Comparison of ENCODE assay signal across 8 cellular contexts in the genomic region with DNA sequence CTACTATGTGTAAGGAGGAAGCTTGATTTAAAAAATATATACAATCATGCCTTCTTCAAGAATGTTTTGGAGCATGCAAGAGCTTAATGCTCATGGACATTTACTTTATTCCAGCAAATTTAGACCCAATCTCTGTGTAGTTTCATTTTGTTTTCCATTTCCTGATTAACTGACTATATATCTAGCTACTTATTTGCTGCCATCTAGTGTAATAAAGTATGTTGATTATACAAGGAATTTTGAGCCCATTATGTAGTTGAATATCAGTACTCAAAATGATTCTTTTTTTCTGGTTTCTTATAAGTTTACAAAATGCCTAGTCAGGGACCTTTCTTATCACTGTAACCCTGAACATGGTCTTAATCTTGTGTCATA.
DNase-seq lines count a peak whose midpoint lies in the region; ATAC-seq and TF ChIP-seq lines count a peak whose summit lies in the region.
"Had no signal": no experiment of that assay in that cellular context is flagged by ENCODE, and none has a peak within 500 bp of the region (broad histone marks: within the 10 kb centered on the region; RNA-seq: fewer than 3 reads in every experiment).

No MANE protein-coding gene starts in this region.

- H3K4me3 ChIP-seq in SK-N-MC (peak overlapping the region; percentile 31; the same call in 1 of the 2 replicates), left ventricle myocardium inferior (peak overlapping the region; percentile 32)

- peaks cover 4% of the 10 kb centered on the region; the same call in 1 of the 2 replicates for H3K9me3 Mint-ChIP-seq in HFFc6

- peak; percentile 27; the same call in 1 of the 2 replicates for TF ChIP-seq CTCF in HFFc6 (IDR thresholded peaks at IDR 0.05)
- TF ChIP-seq CTCF in left ventricle myocardium inferior (IDR thresholded peaks at IDR 0.05; ENCODE audit: borderline replicate concordance): peak; percentile 54

- no peaks in the 10 kb centered on the region for H3K27me3 Mint-ChIP-seq in HFFc6 (ENCODE audit: insufficient read depth)

- H3K9ac ChIP-seq in SK-N-MC (ENCODE audit: insufficient read length): no peak overlapping the region

- no peaks in the 10 kb centered on the region for H3K36me3 Mint-ChIP-seq in HFFc6 (ENCODE audit: low read depth)

- DNase-seq in HFFc6 (no peak), SK-N-MC (ENCODE audit: low read depth, low spot score) (no peak), left ventricle myocardium inferior (no peak), smooth muscle cell of the brain vasculature (ENCODE audit: low read depth, low spot score) (peak; percentile 9), NCI-H1436 (lab: John Stamatoyannopoulos, UW) (no peak), OCI-M2 (lab: John Stamatoyannopoulos, UW; ENCODE audit: unreplicated experiment) (no peak)
- DNase-seq: effector CD8-positive, alpha-beta T cell had no signal

- no peak for ATAC-seq in GM21825 (IDR thresholded peaks at IDR 0.05; ENCODE audit: unreplicated experiment)

- intact Hi-C loops in left ventricle myocardium inferior (cut with micrococcal nuclease): loop anchor here (5.0 kb wide), 1 partner anchor 234 kb away; the partner anchor contains the start of gene GHR

- no peaks in the 10 kb centered on the region for H3K9me3 ChIP-seq in SK-N-MC (ENCODE audit: low read depth, low read length)
- no peaks in the 10 kb centered on the region for H3K9me3 ChIP-seq in left ventricle myocardium inferior (replicated peaks)

- H3K4me3 Mint-ChIP-seq in HFFc6: peak overlapping the region; percentile 52

- H3K27ac ChIP-seq in SK-N-MC (no peak overlapping the region), left ventricle myocardium inferior (replicated peaks) (no peak overlapping the region)

- H3K36me3 ChIP-seq in SK-N-MC (ENCODE audit: insufficient read depth, low read length) (no peaks in the 10 kb centered on the region), left ventricle myocardium inferior (no peaks in the 10 kb centered on the region)

- peaks cover 36% of the 10 kb centered on the region for H3K4me1 ChIP-seq in left ventricle myocardium inferior

- H3K27me3 ChIP-seq in left ventricle myocardium inferior (ENCODE audit: low read depth): no peaks in the 10 kb centered on the region

- peaks cover 7% of the 10 kb centered on the region; the same call in 1 of the 2 replicates for H3K4me1 Mint-ChIP-seq in HFFc6 (ENCODE audit: low read depth)

- H3K27ac Mint-ChIP-seq in HFFc6: no peak overlapping the region
